ENCODE assay signal across 11 cellular contexts in the genomic region with DNA sequence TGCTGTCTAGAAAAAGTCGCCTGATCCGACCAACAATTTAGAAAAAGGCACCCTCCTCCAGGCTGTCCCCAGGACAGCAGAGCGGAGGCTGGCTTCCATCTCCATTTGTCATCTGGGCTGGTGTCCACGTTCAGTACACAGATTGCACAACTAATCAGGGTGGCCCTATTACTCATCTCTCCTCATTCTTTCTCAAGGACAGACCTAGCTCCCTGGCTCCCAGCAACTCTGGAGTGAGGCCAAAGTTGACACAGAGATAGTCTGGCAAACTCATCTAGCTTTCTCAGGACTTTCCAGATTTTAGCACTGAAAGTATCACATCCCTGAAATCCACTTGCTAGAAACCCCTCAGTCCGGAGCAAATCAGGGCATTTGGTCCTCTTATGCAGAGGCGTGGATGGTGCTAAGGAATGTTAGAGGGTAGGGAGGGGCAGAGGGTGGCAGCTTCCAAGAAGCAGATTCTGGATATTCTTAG.
DNase-seq lines count a peak whose midpoint lies in the region; ATAC-seq lines count a peak whose summit lies in the region.
"Had no signal": no experiment of that assay in that cellular context is flagged by ENCODE, and none has a peak within 500 bp of the region (broad histone marks: within the 10 kb centered on the region; RNA-seq: fewer than 3 reads in every experiment).

No MANE protein-coding gene starts in this region.

- H3K9me3 ChIP-seq in GM23248 (ENCODE audit: low read depth) (no peaks in the 10 kb centered on the region), skeletal muscle satellite cell (replicated peaks; ENCODE audit: low read length) (no peaks in the 10 kb centered on the region)

- peak overlapping the region; percentile 35; the same call in 1 of the 2 replicates for H3K27ac ChIP-seq in GM23248
- H3K27ac ChIP-seq: dorsolateral prefrontal cortex had no signal

- peak; percentile 90 for DNase-seq in GM23248
- peak; percentile 71 for DNase-seq in T1000 (lab: John Stamatoyannopoulos, UW)
- peak; percentile 64 for DNase-seq in left ventricle myocardium superior
- DNase-seq in retina = no peak
- no peak for DNase-seq in UCSD-AML1 (lab: John Stamatoyannopoulos, UW; ENCODE audit: unreplicated experiment)
- no peak for DNase-seq in inferior parietal cortex (ENCODE audit: extremely low spot score)
- DNase-seq: activated CD4-positive, alpha-beta memory T cell treated with anti-CD3 and anti-CD28 coated beads for 36 hours; NCI-H748 treated with DMSO at 0.1 percent for 48 hours had no signal

- H2AFZ ChIP-seq in GM23248 = no peak overlapping the region

- ATAC-seq in left ventricle myocardium superior = peak; percentile 99
- no peak for ATAC-seq in GM21529 (IDR thresholded peaks at IDR 0.05; ENCODE audit: unreplicated experiment)

- intact Hi-C loops in left ventricle myocardium superior (cut with micrococcal nuclease) = no loop called here

- H3K79me2 ChIP-seq in GM23248 (ENCODE audit: insufficient read depth) = no peaks in the 10 kb centered on the region

- no peak overlapping the region for H3K4me3 ChIP-seq in GM23248
- H3K4me3 ChIP-seq in skeletal muscle satellite cell (ENCODE audit: low read length) = peak overlapping the region; percentile 42
- H3K4me3 ChIP-seq: dorsolateral prefrontal cortex had no signal

- H3K4me1 ChIP-seq in GM23248 (ENCODE audit: insufficient read depth) (peaks cover 23% of the 10 kb centered on the region), skeletal muscle satellite cell (ENCODE audit: control insufficient read depth, insufficient read depth, low read length) (peaks cover 21% of the 10 kb centered on the region)

- H3K27me3 ChIP-seq in GM23248 (replicated peaks; ENCODE audit: insufficient read depth) (peaks cover 4% of the 10 kb centered on the region; the same call in 1 of the 2 replicates), skeletal muscle satellite cell (ENCODE audit: control insufficient read depth, insufficient read depth, low read length) (no peaks in the 10 kb centered on the region)
- H3K27me3 ChIP-seq: dorsolateral prefrontal cortex had no signal

- in situ Hi-C loops in GM23248 (cut with MboI) = no loop called here

- peak overlapping the region; percentile 46 for H3K4me2 ChIP-seq in GM23248 (ENCODE audit: unreplicated experiment)
- H3K4me2 ChIP-seq in skeletal muscle satellite cell (ENCODE audit: low read length) = peak overlapping the region; percentile 63

- H4K20me1 ChIP-seq in GM23248 (ENCODE audit: insufficient read depth) = no peaks in the 10 kb centered on the region

- peaks cover 9% of the 10 kb centered on the region; the same call in 1 of the 2 replicates for H3F3A ChIP-seq in GM23248 (ENCODE audit: insufficient read depth)

- no peaks in the 10 kb centered on the region for H3K9me2 ChIP-seq in GM23248 (ENCODE audit: insufficient read depth)

- H3K9ac ChIP-seq in GM23248 = no peak overlapping the region
- peak overlapping the region; percentile 43 for H3K9ac ChIP-seq in skeletal muscle satellite cell (ENCODE audit: low read depth, low read length)

- H3K36me3 ChIP-seq in GM23248 (ENCODE audit: low read depth) (no peaks in the 10 kb centered on the region), skeletal muscle satellite cell (ENCODE audit: insufficient read depth, low read length) (no peaks in the 10 kb centered on the region)

- WGBS in GM23248 (ENCODE audit: low coverage in 1 of 2, low lambda C conversion rate in 2 of 2, missing lambda C conversion rate in 2 of 2), 2 experiments = 29 to 30% methylated on average over 6 of the region's 6 CpGs

Comparison
In these comparisons a context has a peak if more than half of its experiments do, and no peak if none do; other contexts are left out.
1. DNase-seq: peak in GM23248 (single experiment), T1000 (single experiment) and left ventricle myocardium superior (single experiment); none in retina (single experiment), UCSD-AML1 (single experiment) and inferior parietal cortex (single experiment).